1 cellular context compared by ENCODE assay signal in genomic region chr16:20001856-20002707, GRCh38.
TF ChIP-seq lines count a peak whose summit lies in the region.

No MANE protein-coding gene starts in this region.

TF ChIP-seq in HepG2, 621 proteins besides CTCF, POLR2A, EP300 and RAD21 (continued from another document and continues in another):
- TF ChIP-seq KLF6 (CRISPR knock-in tag; IDR thresholded peaks at IDR 0.05) (no peak), ZNF773 (CRISPR knock-in tag; IDR thresholded peaks at IDR 0.05; ENCODE audit: borderline replicate concordance) (no peak), ELK4 (CRISPR knock-in tag; IDR thresholded peaks at IDR 0.05; ENCODE audit: borderline replicate concordance) (no peak), SP1 (IDR thresholded peaks at IDR 0.05) (no peak), SP1 (CRISPR knock-in tag; IDR thresholded peaks at IDR 0.05) (no peak), ZNF33B (CRISPR knock-in tag; IDR thresholded peaks at IDR 0.05) (no peak), ZNF326 (CRISPR knock-in tag; IDR thresholded peaks at IDR 0.05; ENCODE audit: borderline replicate concordance) (no peak), HOXA5 (CRISPR knock-in tag; IDR thresholded peaks at IDR 0.05) (no peak), RXRA (CRISPR knock-in tag; IDR thresholded peaks at IDR 0.05) (peak; percentile 44), ZNF607 (CRISPR knock-in tag; IDR thresholded peaks at IDR 0.05; ENCODE audit: borderline replicate concordance) (peak; percentile 58; the same call in 1 of the 2 replicates), ZNF337 (CRISPR knock-in tag; IDR thresholded peaks at IDR 0.05; ENCODE audit: borderline replicate concordance, low read depth) (no peak), TCF7L2 (IDR thresholded peaks at IDR 0.05; ENCODE audit: low read depth, low read length) (no peak), ZNF768 (CRISPR knock-in tag; IDR thresholded peaks at IDR 0.05) (no peak; the same call in 1 of the 2 replicates), ZNF468 (CRISPR knock-in tag; IDR thresholded peaks at IDR 0.05) (no peak), ZNF292 (CRISPR knock-in tag; IDR thresholded peaks at IDR 0.05; ENCODE audit: borderline replicate concordance, low read depth) (peak; percentile 98), ZNF703 (CRISPR knock-in tag; IDR thresholded peaks at IDR 0.05; ENCODE audit: borderline replicate concordance) (no peak), ZBTB38 (CRISPR knock-in tag; IDR thresholded peaks at IDR 0.05) (0 out of 2 replicates have a peak, but pooled peaks have one; percentile 69), DR1 (CRISPR knock-in tag; IDR thresholded peaks at IDR 0.05) (no peak), RNF2 (conservative IDR thresholded peaks at IDR 0.05; ENCODE audit: low read depth) (0 out of 2 replicates have a peak, but pooled peaks have one; percentile 36), ELF4 (CRISPR knock-in tag; IDR thresholded peaks at IDR 0.05; ENCODE audit: borderline replicate concordance) (no peak), TAF1 (CRISPR knock-in tag; IDR thresholded peaks at IDR 0.05) (no peak), KAT7 (CRISPR knock-in tag; IDR thresholded peaks at IDR 0.05; ENCODE audit: borderline replicate concordance) (no peak), ZBTB14 (CRISPR knock-in tag; IDR thresholded peaks at IDR 0.05) (no peak), GATAD1 (CRISPR knock-in tag; IDR thresholded peaks at IDR 0.05) (no peak), ZNF33A (CRISPR knock-in tag; IDR thresholded peaks at IDR 0.05; ENCODE audit: borderline replicate concordance) (no peak), JUN (CRISPR knock-in tag; IDR thresholded peaks at IDR 0.05) (no peak), FOXP4 (CRISPR knock-in tag; IDR thresholded peaks at IDR 0.05) (peak; percentile 40; the same call in 1 of the 2 replicates), UBTF (CRISPR knock-in tag; IDR thresholded peaks at IDR 0.05) (no peak), ZNF256 (CRISPR knock-in tag; conservative IDR thresholded peaks at IDR 0.05) (no peak), MTF2 (CRISPR knock-in tag; IDR thresholded peaks at IDR 0.05; ENCODE audit: borderline replicate concordance) (peak; percentile 47; the same call in 1 of the 2 replicates), ZNF691 (CRISPR knock-in tag; IDR thresholded peaks at IDR 0.05; ENCODE audit: borderline replicate concordance, low read depth) (peak; percentile 73; the same call in 1 of the 2 replicates), ZNF530 (CRISPR knock-in tag; IDR thresholded peaks at IDR 0.05; ENCODE audit: low read depth) (no peak), HOXD1 (CRISPR knock-in tag; IDR thresholded peaks at IDR 0.05) (no peak), ZNF891 (CRISPR knock-in tag; IDR thresholded peaks at IDR 0.05) (0 out of 2 replicates have a peak, but pooled peaks have one; percentile 42), ZNF644 (CRISPR knock-in tag; IDR thresholded peaks at IDR 0.05; ENCODE audit: low read depth) (peak; percentile 67; the same call in 1 of the 2 replicates), ZBTB25 (CRISPR knock-in tag; IDR thresholded peaks at IDR 0.05) (no peak), ZNF138 (CRISPR knock-in tag; IDR thresholded peaks at IDR 0.05; ENCODE audit: low read depth) (no peak), ZFP91 (CRISPR knock-in tag; IDR thresholded peaks at IDR 0.05; ENCODE audit: borderline replicate concordance) (peak; percentile 54), ZSCAN20 (CRISPR knock-in tag; IDR thresholded peaks at IDR 0.05; ENCODE audit: borderline replicate concordance) (no peak), ZHX1 (CRISPR knock-in tag; IDR thresholded peaks at IDR 0.05; ENCODE audit: low read depth) (no peak), ZNF235 (CRISPR knock-in tag; IDR thresholded peaks at IDR 0.05; ENCODE audit: borderline replicate concordance) (no peak), TBL1XR1 (IDR thresholded peaks at IDR 0.05; ENCODE audit: borderline replicate concordance, low read length, partially characterized antibody) (no peak), NFYB (CRISPR knock-in tag; IDR thresholded peaks at IDR 0.05) (no peak), RARA (CRISPR knock-in tag; IDR thresholded peaks at IDR 0.05) (no peak), NONO (IDR thresholded peaks at IDR 0.05) (no peak), NONO (CRISPR knock-in tag; conservative IDR thresholded peaks at IDR 0.05) (peak; percentile 29; the same call in 1 of the 2 replicates), NR2C2 (CRISPR knock-in tag; IDR thresholded peaks at IDR 0.05; ENCODE audit: borderline replicate concordance) (peak; percentile 41; the same call in 1 of the 2 replicates), NFATC3 (CRISPR knock-in tag; IDR thresholded peaks at IDR 0.05) (no peak), ZNF432 (CRISPR knock-in tag; IDR thresholded peaks at IDR 0.05; ENCODE audit: borderline replicate concordance) (peak; percentile 66; the same call in 1 of the 2 replicates), ZBTB39 (CRISPR knock-in tag; IDR thresholded peaks at IDR 0.05) (no peak), ZFY (CRISPR knock-in tag; IDR thresholded peaks at IDR 0.05) (no peak), THAP11 (CRISPR knock-in tag; IDR thresholded peaks at IDR 0.05) (no peak)
